9 cellular contexts compared by ENCODE assay signal in genomic region chr12:99386907-99387306, GRCh38.
A peak's percentile ranks its signal among the peaks of the same experiment; 100 is the strongest.
DNase-seq lines count a peak whose midpoint lies in the region; ATAC-seq and TF ChIP-seq lines count a peak whose summit lies in the region.
"Had no signal": no experiment of that assay in that cellular context is flagged by ENCODE, and none has a peak within 500 bp of the region (broad histone marks: within the 10 kb centered on the region; RNA-seq: fewer than 3 reads in every experiment).

No MANE protein-coding gene starts in this region.

- H3K36me3 ChIP-seq in gastroesophageal sphincter, result no peaks in the 10 kb centered on the region

- TF ChIP-seq POLR2A in gastroesophageal sphincter (IDR thresholded peaks at IDR 0.05), result no peak

- H3K27ac Mint-ChIP-seq in chondrocyte (ENCODE audit: unreplicated experiment), result no peak overlapping the region
- H3K27ac Mint-ChIP-seq in activated CD4-positive, alpha-beta memory T cell treated with anti-CD3 and anti-CD28 coated beads for 36 hours, result no peak overlapping the region
- H3K27ac Mint-ChIP-seq: activated naive CD8-positive, alpha-beta T cell treated with anti-CD3 and anti-CD28 coated beads, Interleukin-2, amount 10 ng/mL, durations not matched to agents 7 days and 5 days had no signal

- no peaks in the 10 kb centered on the region for H3K9me3 ChIP-seq in gastroesophageal sphincter

- H3K27me3 ChIP-seq in gastroesophageal sphincter, result no peaks in the 10 kb centered on the region

- H3K4me1 Mint-ChIP-seq in chondrocyte (ENCODE audit: low read depth), result no peaks in the 10 kb centered on the region
- H3K4me1 Mint-ChIP-seq in activated CD4-positive, alpha-beta memory T cell treated with anti-CD3 and anti-CD28 coated beads for 36 hours (ENCODE audit: low read depth), result no peaks in the 10 kb centered on the region
- H3K4me1 Mint-ChIP-seq: activated naive CD8-positive, alpha-beta T cell treated with anti-CD3 and anti-CD28 coated beads, Interleukin-2, amount 10 ng/mL, durations not matched to agents 7 days and 5 days had no signal

- H3K9me3 Mint-ChIP-seq in chondrocyte (ENCODE audit: low read depth), result no peaks in the 10 kb centered on the region
- peaks cover 4% of the 10 kb centered on the region for H3K9me3 Mint-ChIP-seq in activated CD4-positive, alpha-beta memory T cell treated with anti-CD3 and anti-CD28 coated beads for 36 hours
- H3K9me3 Mint-ChIP-seq: activated naive CD8-positive, alpha-beta T cell treated with anti-CD3 and anti-CD28 coated beads, Interleukin-2, amount 10 ng/mL, durations not matched to agents 7 days and 5 days had no signal

- no peaks in the 10 kb centered on the region for H3K4me1 ChIP-seq in gastroesophageal sphincter

- CTCF ChIA-PET in activated CD4-positive, alpha-beta memory T cell treated with anti-CD3 and anti-CD28 coated beads for 36 hours (lab: Charles Lee), result no interaction called here

- DNase-seq in AG10803 (ENCODE audit: low read depth), result peak; percentile 31
- DNase-seq in NCI-H2171 (lab: John Stamatoyannopoulos, UW), result peak; percentile 17
- DNase-seq in chondrocyte (ENCODE audit: low spot score), result no peak
- no peak for DNase-seq in kidney glomerular epithelial cell (lab: John Stamatoyannopoulos, UW)
- no peak for DNase-seq in activated CD4-positive, alpha-beta memory T cell treated with anti-CD3 and anti-CD28 coated beads for 36 hours
- DNase-seq: activated naive CD8-positive, alpha-beta T cell treated with anti-CD3 and anti-CD28 coated beads, Interleukin-2, amount 10 ng/mL, durations not matched to agents 7 days and 5 days had no signal

- H3K4me3 Mint-ChIP-seq in chondrocyte (ENCODE audit: unreplicated experiment), result no peak overlapping the region
- H3K4me3 Mint-ChIP-seq in activated CD4-positive, alpha-beta memory T cell treated with anti-CD3 and anti-CD28 coated beads for 36 hours, result no peak overlapping the region
- H3K4me3 Mint-ChIP-seq: activated naive CD8-positive, alpha-beta T cell treated with anti-CD3 and anti-CD28 coated beads, Interleukin-2, amount 10 ng/mL, durations not matched to agents 7 days and 5 days had no signal

- H3K27ac ChIP-seq in gastroesophageal sphincter, result no peak overlapping the region

- no peaks in the 10 kb centered on the region for H3K36me3 Mint-ChIP-seq in chondrocyte (ENCODE audit: low read depth)
- H3K36me3 Mint-ChIP-seq in activated CD4-positive, alpha-beta memory T cell treated with anti-CD3 and anti-CD28 coated beads for 36 hours, result no peaks in the 10 kb centered on the region
- H3K36me3 Mint-ChIP-seq: activated naive CD8-positive, alpha-beta T cell treated with anti-CD3 and anti-CD28 coated beads, Interleukin-2, amount 10 ng/mL, durations not matched to agents 7 days and 5 days had no signal

- intact Hi-C loops in activated CD4-positive, alpha-beta memory T cell treated with anti-CD3 and anti-CD28 coated beads for 36 hours (cut with micrococcal nuclease), result loop anchor here (5.0 kb wide), 1 partner anchor 235 kb away; no protein-coding TSS in a partner anchor

- peak; percentile 35 for ATAC-seq in GM21786 (IDR thresholded peaks at IDR 0.05; ENCODE audit: unreplicated experiment)
- ATAC-seq in gastroesophageal sphincter, result no peak
- no peak for ATAC-seq in GM18870 (IDR thresholded peaks at IDR 0.05; ENCODE audit: unreplicated experiment)

- POLR2A ChIA-PET in activated CD4-positive, alpha-beta memory T cell treated with anti-CD3 and anti-CD28 coated beads for 36 hours (lab: Charles Lee), result no interaction called here

- TF ChIP-seq CTCF in AG10803 (conservative IDR thresholded peaks at IDR 0.05; ENCODE audit: low read length), result peak; percentile 48
- TF ChIP-seq CTCF in chondrocyte (IDR thresholded peaks at IDR 0.05), result peak; percentile 75
- no peak for TF ChIP-seq CTCF in gastroesophageal sphincter (IDR thresholded peaks at IDR 0.05)

- peaks cover 7% of the 10 kb centered on the region for H3K27me3 Mint-ChIP-seq in chondrocyte (ENCODE audit: low read depth)
- H3K27me3 Mint-ChIP-seq in activated CD4-positive, alpha-beta memory T cell treated with anti-CD3 and anti-CD28 coated beads for 36 hours, result no peaks in the 10 kb centered on the region
- H3K27me3 Mint-ChIP-seq: activated naive CD8-positive, alpha-beta T cell treated with anti-CD3 and anti-CD28 coated beads, Interleukin-2, amount 10 ng/mL, durations not matched to agents 7 days and 5 days had no signal

- no peak for TF ChIP-seq EP300 in gastroesophageal sphincter (IDR thresholded peaks at IDR 0.05)

- H3K4me3 ChIP-seq in AG10803 (ENCODE audit: low read length), result no peak overlapping the region
- H3K4me3 ChIP-seq in gastroesophageal sphincter, result no peak overlapping the region

- 50 to 68% methylated on average over 2 of the region's 2 CpGs for WGBS in gastroesophageal sphincter (ENCODE audit: low coverage in 1 of 2), 2 donors

Comparison
In these comparisons a context has a peak if more than half of its experiments do, and no peak if none do; other contexts are left out.
1. DNase-seq: peak in AG10803 (single experiment) and NCI-H2171 (single experiment); none in chondrocyte (single experiment), kidney glomerular epithelial cell (single experiment) and activated CD4-positive, alpha-beta memory T cell treated with anti-CD3 and anti-CD28 coated beads for 36 hours (single experiment).
2. CTCF ChIP-seq: peak in AG10803 (single experiment) and chondrocyte (single experiment); none in gastroesophageal sphincter (0 of 4).